ENCODE assay signal across 7 cellular contexts in the genomic region with DNA sequence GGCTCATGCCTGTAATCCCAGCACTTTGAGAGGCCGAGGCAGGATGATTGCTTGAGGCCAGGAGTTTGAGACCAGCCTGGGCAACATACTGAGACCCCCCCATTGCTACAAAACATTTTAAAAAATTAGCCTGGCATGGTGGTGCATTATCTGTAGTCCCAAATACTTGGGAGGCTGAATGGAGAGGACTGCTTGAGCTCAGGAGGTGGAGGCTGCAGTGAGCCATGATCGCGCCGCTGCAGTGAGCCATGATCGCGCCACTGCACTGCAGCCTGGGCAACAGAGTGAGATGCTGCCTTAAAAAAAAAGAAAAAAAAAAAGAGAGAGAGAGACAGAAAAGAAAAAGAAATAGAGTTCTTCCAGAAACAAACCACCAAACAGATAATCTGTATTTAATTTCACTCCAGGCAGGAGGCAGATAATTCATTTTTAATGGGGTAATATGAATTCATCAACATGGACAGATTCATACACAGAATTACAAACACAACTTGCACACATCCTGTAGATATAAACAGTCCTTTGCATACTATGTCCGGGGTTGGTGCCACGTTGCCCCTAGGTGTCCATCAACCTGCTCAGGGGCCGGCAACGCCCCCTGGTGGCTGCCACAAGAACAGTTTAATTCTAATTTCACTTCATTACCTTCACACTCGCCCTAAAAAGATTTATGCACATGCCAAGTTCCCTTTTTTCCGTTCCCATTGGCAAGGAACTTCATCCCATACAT. TPM values are rescaled to one million over a fixed set of nuclear protein-coding genes. Genes with fewer than 3 reads are reported as not detected.
DNase-seq lines count a peak whose midpoint lies in the region; ATAC-seq, FAIRE-seq and TF ChIP-seq lines count a peak whose summit lies in the region.

No MANE protein-coding gene starts in this region.

- H3K27me3 ChIP-seq in Peyer's patch (no peaks in the 10 kb centered on the region), foreskin keratinocyte (no peaks in the 10 kb centered on the region), psoas muscle (ENCODE audit: insufficient read depth in 3 of 3, low read length in 2 of 3) (no peaks in the 10 kb centered on the region)

- FAIRE-seq in GM12891 (lab: Jason Lieb, UNC): peak; percentile 86

- H3K9me3 Mint-ChIP-seq in activated T-helper 2 cell treated with anti-CD3 and anti-CD28 coated beads, Interferon-gamma antibody, Interleukin-2, Interleukin-4, amounts not matched to agents 10 μg/mL and 5 μg/mL and 100 μg/mL, durations not matched to agents 14 hours and 24 hours and 36 hours: no peaks in the 10 kb centered on the region

- TF ChIP-seq POLR2A in GM12891 (IDR thresholded peaks at IDR 0.05; ENCODE audit: low read depth, low read length) (no peak), Peyer's patch (IDR thresholded peaks at IDR 0.05) (no peak)

- DNase-seq in GM12891 (ENCODE audit: insufficient read length, low spot score) (peak; percentile 48), HT-29 (ENCODE audit: low spot score) (peak; percentile 77), Peyer's patch (peak; percentile 40 to 81 (median 65)), foreskin keratinocyte (peak in 1 of 2 donors; percentile 17), psoas muscle (peak; percentile 32 to 73), SKM-1 (lab: John Stamatoyannopoulos, UW; ENCODE audit: unreplicated experiment) (no peak)
- peak; percentile 41 for DNase-seq in activated T-helper 2 cell treated with anti-CD3 and anti-CD28 coated beads, Interferon-gamma antibody, Interleukin-2, Interleukin-4, amounts not matched to agents 10 μg/mL and 5 μg/mL and 100 μg/mL, durations not matched to agents 14 hours and 24 hours and 36 hours (ENCODE audit: low spot score)

- H3K36me3 ChIP-seq in Peyer's patch: peaks cover 0 to 19% (median 0%) of the 10 kb centered on the region in 3 donors
- H3K36me3 ChIP-seq in psoas muscle (ENCODE audit: insufficient read depth in 1 of 2, low read depth in 1 of 2): no peaks in the 10 kb centered on the region

- ATAC-seq in foreskin keratinocyte (peak; percentile 63), psoas muscle (peak; percentile 60 to 88 (median 73))

- H3K4me3 Mint-ChIP-seq in activated T-helper 2 cell treated with anti-CD3 and anti-CD28 coated beads, Interferon-gamma antibody, Interleukin-2, Interleukin-4, amounts not matched to agents 10 μg/mL and 5 μg/mL and 100 μg/mL, durations not matched to agents 14 hours and 24 hours and 36 hours (ENCODE audit: low read depth): no peak overlapping the region

- H3K9me3 ChIP-seq in Peyer's patch (no peaks in the 10 kb centered on the region), psoas muscle (no peaks in the 10 kb centered on the region)

- H3K4me1 ChIP-seq in Peyer's patch (peaks cover 0 to 32% (median 2%) of the 10 kb centered on the region in 4 donors), foreskin keratinocyte (peaks cover 16% of the 10 kb centered on the region), psoas muscle (no peaks in the 10 kb centered on the region)

- peaks cover 36% of the 10 kb centered on the region for H3K4me1 Mint-ChIP-seq in activated T-helper 2 cell treated with anti-CD3 and anti-CD28 coated beads, Interferon-gamma antibody, Interleukin-2, Interleukin-4, amounts not matched to agents 10 μg/mL and 5 μg/mL and 100 μg/mL, durations not matched to agents 14 hours and 24 hours and 36 hours (ENCODE audit: low read depth)

- H3K27ac ChIP-seq in Peyer's patch: peak overlapping the region in 1 of 4 donors; percentile 65
- no peak overlapping the region for H3K27ac ChIP-seq in foreskin keratinocyte
- no peak overlapping the region for H3K27ac ChIP-seq in psoas muscle

- 42 to 51% (median 48%) methylated on average over 12 of the region's 12 CpGs for WGBS in psoas muscle, 3 donors

- no peaks in the 10 kb centered on the region for H3K36me3 Mint-ChIP-seq in activated T-helper 2 cell treated with anti-CD3 and anti-CD28 coated beads, Interferon-gamma antibody, Interleukin-2, Interleukin-4, amounts not matched to agents 10 μg/mL and 5 μg/mL and 100 μg/mL, durations not matched to agents 14 hours and 24 hours and 36 hours (ENCODE audit: low read depth)

- TF ChIP-seq CTCF in Peyer's patch (IDR thresholded peaks at IDR 0.05) (peak; percentile 19 to 85 (median 79)), foreskin keratinocyte (conservative IDR thresholded peaks at IDR 0.05) (peak; percentile 85), psoas muscle (IDR thresholded peaks at IDR 0.05) (peak; percentile 86)

- H3K4me3 ChIP-seq in Peyer's patch (no peak overlapping the region), psoas muscle (no peak overlapping the region)

- no peak overlapping the region for H3K27ac Mint-ChIP-seq in activated T-helper 2 cell treated with anti-CD3 and anti-CD28 coated beads, Interferon-gamma antibody, Interleukin-2, Interleukin-4, amounts not matched to agents 10 μg/mL and 5 μg/mL and 100 μg/mL, durations not matched to agents 14 hours and 24 hours and 36 hours

- intact Hi-C loops in activated T-helper 2 cell treated with anti-CD3 and anti-CD28 coated beads, Interferon-gamma antibody, Interleukin-2, Interleukin-4, amounts not matched to agents 10 μg/mL and 5 μg/mL and 100 μg/mL, durations not matched to agents 14 hours and 24 hours and 36 hours (cut with micrococcal nuclease): loop anchor here (5.0 kb wide), 1 partner anchor 777 kb away; no protein-coding TSS in a partner anchor
- intact Hi-C loops in psoas muscle (cut with DNase I): loop anchor here (2.0 to 10.0 kb wide), 3 partner anchors 251 to 749 kb away; no protein-coding TSS in a partner anchor

- H3K27me3 Mint-ChIP-seq in activated T-helper 2 cell treated with anti-CD3 and anti-CD28 coated beads, Interferon-gamma antibody, Interleukin-2, Interleukin-4, amounts not matched to agents 10 μg/mL and 5 μg/mL and 100 μg/mL, durations not matched to agents 14 hours and 24 hours and 36 hours (ENCODE audit: low read depth): peaks cover 4% of the 10 kb centered on the region

TF ChIP-seq in GM12891, 5 proteins besides CTCF, POLR2A, EP300 and RAD21:
- TF ChIP-seq POU2F2 (IDR thresholded peaks at IDR 0.05; ENCODE audit: low read depth, low read length) (peak; percentile 61; the same call in 1 of the 2 replicates), POLR2AphosphoS5 (IDR thresholded peaks at IDR 0.05; ENCODE audit: low read depth, low read length) (no peak)
TF ChIP-seq in GM12891: peak in this region for 1.

RNA-seq across cellular contexts. Expression of a gene that starts 15.9 kb away (rescaled TPM):
- polyA plus RNA-seq in GM12891 (2012; ENCODE audit: low read depth, missing spikeins): 0.27 TPM
- total RNA-seq in HT-29 (2014; rRNA removed; shearing (Covaris generic)): 10.5 and 14.8 TPM in 2 replicates
- total RNA-seq in Peyer's patch: 10 to 100 TPM in 3 of 4 donors, not detected in 1; 10.8 to 24.0 (median 15.1) TPM
- total RNA-seq in activated T-helper 2 cell treated with anti-CD3 and anti-CD28 coated beads, Interferon-gamma antibody, Interleukin-2, Interleukin-4, amounts not matched to agents 10 μg/mL and 5 μg/mL and 100 μg/mL, durations not matched to agents 14 hours and 24 hours and 36 hours: 0.25 and 1.6 TPM in 2 replicates
- total RNA-seq in foreskin keratinocyte: 3.8 and 4.8 TPM in 2 replicates
- polyA plus RNA-seq in foreskin keratinocyte: 2.5 and 3.0 TPM in 2 replicates
- 1 to 10 TPM; 2.8 to 3.5 (median 3.3) TPM for total RNA-seq in psoas muscle
- 1 to 10 TPM; 2.2 to 3.6 (median 3.2) TPM for polyA plus RNA-seq in psoas muscle

RNA-seq across cellular contexts. Expression of a gene that starts 22.7 kb away (rescaled TPM):
- polyA plus RNA-seq in GM12891 (2012; ENCODE audit: low read depth, missing spikeins): 11.6 TPM
- total RNA-seq in HT-29 (2014; rRNA removed; shearing (Covaris generic)): 3.4 and 3.5 TPM in 2 replicates
- total RNA-seq in Peyer's patch: 10 to 100 TPM in 3 of 4 donors, 1 to 10 TPM in 1; 8.3 to 22.7 (median 15.3) TPM
- 41.8 and 45.9 TPM in 2 replicates for total RNA-seq in activated T-helper 2 cell treated with anti-CD3 and anti-CD28 coated beads, Interferon-gamma antibody, Interleukin-2, Interleukin-4, amounts not matched to agents 10 μg/mL and 5 μg/mL and 100 μg/mL, durations not matched to agents 14 hours and 24 hours and 36 hours
- total RNA-seq in foreskin keratinocyte: 5.5 and 6.6 TPM in 2 replicates
- polyA plus RNA-seq in foreskin keratinocyte: 6.8 and 10.1 TPM in 2 replicates
- total RNA-seq in psoas muscle: 10 to 100 TPM; 10.7 to 13.3 (median 11.8) TPM
- 10 to 100 TPM in 1 of 3 donors, 1 to 10 TPM in 2; 4.3 to 12.3 (median 8.5) TPM for polyA plus RNA-seq in psoas muscle
